24 cellular contexts compared by ENCODE assay signal in genomic region chr22:48053973-48054372, GRCh38.
"Had no signal": no experiment of that assay in that cellular context is flagged by ENCODE, and none has a peak within 500 bp of the region (broad histone marks: within the 10 kb centered on the region; RNA-seq: fewer than 3 reads in every experiment).

No MANE protein-coding gene starts in this region.

- H3K9me3 ChIP-seq: colonic mucosa, esophagus squamous epithelium, lower lobe of right lung, right lobe of liver, suprapubic skin, transverse colon had no signal

- H3K36me3 Mint-ChIP-seq: natural killer cell had no signal

- H3K27me3 ChIP-seq: colonic mucosa, right lobe of liver, transverse colon had no signal

- H3K4me1 Mint-ChIP-seq: stimulated activated naive CD8-positive, alpha-beta T cell treated with anti-CD3 and anti-CD28 coated beads, Interleukin-15, amount 100 ng/mL, for 72 hours had no signal

- H3K4me3 ChIP-seq: colonic mucosa, esophagus squamous epithelium, left ventricle myocardium inferior, lower lobe of right lung, right lobe of liver, suprapubic skin, transverse colon had no signal

- H3K27ac ChIP-seq: colonic mucosa, esophagus squamous epithelium, left ventricle myocardium inferior, lower lobe of right lung, parathyroid adenoma, right lobe of liver, suprapubic skin, transverse colon had no signal

- H3K4me3 Mint-ChIP-seq: dendritic cell treated with granulocyte-macrophage colony-stimulating factor and Interleukin-4, amounts not matched to agents 40 ng/mL and 50 ng/mL, for 4 days; natural killer cell; stimulated activated naive CD8-positive, alpha-beta T cell treated with anti-CD3 and anti-CD28 coated beads, Interleukin-15, amount 100 ng/mL, for 72 hours had no signal

- H3K4me1 ChIP-seq: colonic mucosa, esophagus squamous epithelium, left ventricle myocardium inferior, lower lobe of right lung, parathyroid adenoma, right lobe of liver, suprapubic skin, transverse colon had no signal

- ATAC-seq: left cardiac atrium; lower lobe of right lung; natural killer cell; right lobe of liver; stimulated activated naive CD8-positive, alpha-beta T cell treated with anti-CD3 and anti-CD28 coated beads, Interleukin-15, amount 100 ng/mL, for 72 hours had no signal

- H3K27ac Mint-ChIP-seq: dendritic cell treated with granulocyte-macrophage colony-stimulating factor and Interleukin-4, amounts not matched to agents 40 ng/mL and 50 ng/mL, for 4 days; natural killer cell; progenitor cell of endocrine pancreas; stimulated activated naive CD8-positive, alpha-beta T cell treated with anti-CD3 and anti-CD28 coated beads, Interleukin-15, amount 100 ng/mL, for 72 hours had no signal

- H3K9me3 Mint-ChIP-seq: dendritic cell treated with granulocyte-macrophage colony-stimulating factor and Interleukin-4, amounts not matched to agents 40 ng/mL and 50 ng/mL, for 4 days; natural killer cell; stimulated activated naive CD8-positive, alpha-beta T cell treated with anti-CD3 and anti-CD28 coated beads, Interleukin-15, amount 100 ng/mL, for 72 hours had no signal

- DNase-seq: central memory CD4-positive, alpha-beta T cell; colonic mucosa; effector memory CD4-positive, alpha-beta T cell; erythroblast; esophagus squamous epithelium; foreskin melanocyte; left cardiac atrium; left ventricle myocardium inferior; lower lobe of right lung; natural killer cell; occipital lobe; right lobe of liver; small intestine; stimulated activated CD4-positive, alpha-beta T cell treated with anti-CD3 and anti-CD28 coated beads, Interleukin-12 subunit alpha, Interleukin-12 subunit beta, amount 100 ng/mL, for 4 hours; stimulated activated CD4-positive, alpha-beta T cell treated with anti-CD3 and anti-CD28 coated beads, Interleukin-1b, Interleukin-23, amount 100 ng/mL, for 48 hours; stimulated activated CD4-positive, alpha-beta T cell treated with anti-CD3 and anti-CD28 coated beads, Interleukin-4, amount 100 ng/mL, for 1 hour; stimulated activated CD8-positive, alpha-beta memory T cell treated with anti-CD3 and anti-CD28 coated beads, Interleukin-4, amount 100 ng/mL, for 48 hours; stimulated activated naive CD4-positive, alpha-beta T cell; stimulated activated naive CD8-positive, alpha-beta T cell treated with anti-CD3 and anti-CD28 coated beads, Interleukin-15, amount 100 ng/mL, for 72 hours; transverse colon had no signal

- H3K9ac ChIP-seq: parathyroid adenoma had no signal

- H3K27me3 Mint-ChIP-seq: dendritic cell treated with granulocyte-macrophage colony-stimulating factor and Interleukin-4, amounts not matched to agents 40 ng/mL and 50 ng/mL, for 4 days had no signal

- H3K36me3 ChIP-seq: colonic mucosa, esophagus squamous epithelium, left ventricle myocardium inferior, lower lobe of right lung, right lobe of liver, suprapubic skin, transverse colon had no signal
